In genomic region chr20:1478566-1478965, GRCh38 we compare ENCODE assay signal across 17 cellular contexts. TPM values are rescaled to one million over a fixed set of nuclear protein-coding genes. Genes with fewer than 3 reads are reported as not detected.
DNase-seq lines count a peak whose midpoint lies in the region; ATAC-seq, FAIRE-seq and TF ChIP-seq lines count a peak whose summit lies in the region.
"Had no signal": no experiment of that assay in that cellular context is flagged by ENCODE, and none has a peak within 500 bp of the region (broad histone marks: within the 10 kb centered on the region; RNA-seq: fewer than 3 reads in every experiment).

No MANE protein-coding gene starts in this region.

- H3K9ac ChIP-seq in PC-3 (ENCODE audit: low read length) (peak overlapping the region; percentile 41; the same call in 1 of the 2 replicates), endothelial cell of umbilical vein (replicated peaks; ENCODE audit: extremely low read depth, insufficient read depth, low read length) (no peak overlapping the region), trophoblast cell (ENCODE audit: low read length) (no peak overlapping the region)

- peak overlapping the region; percentile 68 for H3K4me2 ChIP-seq in PC-3 (ENCODE audit: low read length)
- no peak overlapping the region for H3K4me2 ChIP-seq in endothelial cell of umbilical vein (ENCODE audit: insufficient read depth, low read length)
- no peak overlapping the region for H3K4me2 ChIP-seq in trophoblast cell (ENCODE audit: low read length)

- peak overlapping the region; percentile 81 for H4K91ac ChIP-seq in trophoblast cell (ENCODE audit: low read depth, low read length)

- no CpG with 5 or more reads among the region's 4 CpGs for whole genome bisulfite sequencing in trophoblast cell (ENCODE audit: extremely low coverage, insufficient coverage, insufficient read length)

- H3K18ac ChIP-seq in trophoblast cell (ENCODE audit: low read length), result peak overlapping the region; percentile 51

- FAIRE-seq in endothelial cell of umbilical vein (lab: Jason Lieb, UNC), result peak; percentile 81
- FAIRE-seq: GM12891 had no signal

- peak overlapping the region; percentile 50 for H2BK12ac ChIP-seq in trophoblast cell (ENCODE audit: low read length)

- peak overlapping the region; percentile 40 for H2AFZ ChIP-seq in PC-3 (ENCODE audit: low read length)
- no peak overlapping the region for H2AFZ ChIP-seq in endothelial cell of umbilical vein (ENCODE audit: low read depth, low read length)
- H2AFZ ChIP-seq in trophoblast cell (ENCODE audit: insufficient read depth, low read length, poor library complexity), result no peak overlapping the region

- H3K27me3 ChIP-seq in PC-3 (ENCODE audit: low read length) (no peaks in the 10 kb centered on the region), endothelial cell of umbilical vein (ENCODE audit: control insufficient read depth in 2 of 2, insufficient read depth in 2 of 2, low read length in 2 of 2) (no peaks in the 10 kb centered on the region), trophoblast cell (ENCODE audit: insufficient read depth, low read length) (no peaks in the 10 kb centered on the region)
- H3K27me3 ChIP-seq: ovary had no signal

- H3K9me2 ChIP-seq in PC-3 (replicated peaks; ENCODE audit: low read length), result no peaks in the 10 kb centered on the region

- H3K27ac ChIP-seq in PC-3 (ENCODE audit: low read length) (peak overlapping the region; percentile 85), endothelial cell of umbilical vein (ENCODE audit: insufficient read depth, low read depth, low read length) (no peak overlapping the region), trophoblast cell (ENCODE audit: low read depth, low read length) (peak overlapping the region; percentile 56)
- H3K27ac ChIP-seq: ovary had no signal

- peak overlapping the region; percentile 57 for H2BK5ac ChIP-seq in trophoblast cell (ENCODE audit: low read depth, low read length, poor library complexity)

- H3K9me3 ChIP-seq in PC-3 (ENCODE audit: low read length) (no peaks in the 10 kb centered on the region), endothelial cell of umbilical vein (replicated peaks; ENCODE audit: control insufficient read depth, insufficient read depth, low read length) (no peaks in the 10 kb centered on the region), trophoblast cell (ENCODE audit: insufficient read depth, low read depth, low read length) (no peaks in the 10 kb centered on the region)
- H3K9me3 ChIP-seq: ovary had no signal

- DNase-seq in ELR (ENCODE audit: low read depth) (peak; percentile 84), PC-3 (peak; percentile 97), endothelial cell of umbilical vein (ENCODE audit: low read depth, low spot score) (peak; percentile 42), trophoblast cell (peak; percentile 92 to 97), mucosa of gallbladder (ENCODE audit: low spot score) (no peak), posterior vena cava (ENCODE audit: low spot score) (no peak), DMS153 (lab: John Stamatoyannopoulos, UW) (no peak), NCI-H446 (lab: John Stamatoyannopoulos, UW) (no peak)
- DNase-seq: activated naive CD4-positive, alpha-beta T cell treated with anti-CD3 and anti-CD28 coated beads for 36 hours; DMS 273 treated with DMSO at 0.1 percent for 48 hours; hippocampal formation; NCI-H748 treated with DMSO at 0.1 percent for 48 hours; ovary; stimulated activated CD4-positive, alpha-beta T cell treated with anti-CD3 and anti-CD28 coated beads, Interleukin-2, amount 100 ng/mL, for 48 hours; stimulated activated naive CD4-positive, alpha-beta T cell; T-cell had no signal

- no peak overlapping the region for H3K23ac ChIP-seq in trophoblast cell (ENCODE audit: low read length)

- peak overlapping the region; percentile 90 for H2BK120ac ChIP-seq in trophoblast cell (ENCODE audit: insufficient read depth, low read length, poor library complexity)

- peaks cover 3% of the 10 kb centered on the region for H3F3A ChIP-seq in PC-3 (ENCODE audit: low read length, unreplicated experiment)

- H2AK5ac ChIP-seq in trophoblast cell (ENCODE audit: low read length), result no peak overlapping the region

- no peak for TF ChIP-seq POLR2A in endothelial cell of umbilical vein (IDR thresholded peaks at IDR 0.05; ENCODE audit: low read depth, low read length)

- H3K79me2 ChIP-seq in PC-3 (ENCODE audit: low read length), result no peaks in the 10 kb centered on the region
- no peaks in the 10 kb centered on the region for H3K79me2 ChIP-seq in endothelial cell of umbilical vein (ENCODE audit: control insufficient read depth, insufficient read depth, low read length)
- H3K79me2 ChIP-seq in trophoblast cell (ENCODE audit: control insufficient read depth, insufficient read depth, low read length, poor library complexity), result no peaks in the 10 kb centered on the region

- H3K4me3 ChIP-seq in PC-3 (ENCODE audit: low read length) (peak overlapping the region; percentile 24), endothelial cell of umbilical vein (replicated peaks in 1 of 3; ENCODE audit: insufficient read depth in 1 of 3, low read depth in 1 of 3, low read length in 3 of 3) (no peak overlapping the region), trophoblast cell (ENCODE audit: low read depth, low read length) (no peak overlapping the region)
- H3K4me3 ChIP-seq: ovary had no signal

- H3K9me1 ChIP-seq in endothelial cell of umbilical vein (replicated peaks; ENCODE audit: control insufficient read depth, extremely low read depth, insufficient read depth, low read length), result no peaks in the 10 kb centered on the region

- peak; percentile 91 for ATAC-seq in PC-3
- ATAC-seq: T-cell had no signal

- CTCF ChIA-PET in PC-3 (lab: Charles Lee) (interaction anchor here (0.6 to 2.7 kb wide), 2 partner anchors 12 to 25 kb away, joined by 3 to 17 read pairs; no protein-coding TSS in a partner anchor), endothelial cell of umbilical vein (lab: Charles Lee) (interaction anchor here (0.9 to 14.3 kb wide), 3 partner anchors 11 to 25 kb away, joined by 3 to 229 read pairs (median 6); partner anchors contain the start of genes NSFL1C and SIRPB2)

- peak overlapping the region; percentile 58 for H4K8ac ChIP-seq in trophoblast cell (ENCODE audit: low read depth, low read length)

- H3K79me1 ChIP-seq in trophoblast cell (ENCODE audit: low read length), result peaks cover 4% of the 10 kb centered on the region

- no peaks in the 10 kb centered on the region for H3K36me3 ChIP-seq in PC-3 (ENCODE audit: low read depth, low read length)
- peaks cover 0 to 10% of the 10 kb centered on the region in 2 experiments for H3K36me3 ChIP-seq in endothelial cell of umbilical vein (ENCODE audit: control insufficient read depth in 2 of 2, extremely low read depth in 1 of 2, insufficient read depth in 2 of 2, low read length in 2 of 2)
- H3K36me3 ChIP-seq in trophoblast cell (ENCODE audit: control insufficient read depth in 1 of 2, insufficient read depth in 2 of 2, low read length in 2 of 2), result no peaks in the 10 kb centered on the region
- H3K36me3 ChIP-seq: ovary had no signal

- H3K4ac ChIP-seq in trophoblast cell (ENCODE audit: low read depth, low read length), result no peak overlapping the region

- POLR2A ChIA-PET in PC-3 (lab: Charles Lee; ENCODE audit: unreplicated experiment), result no interaction called here
- POLR2A ChIA-PET in endothelial cell of umbilical vein (lab: Charles Lee), result no interaction called here

- H3K4me1 ChIP-seq in PC-3 (ENCODE audit: insufficient read depth, low read length) (peaks cover 43% of the 10 kb centered on the region), endothelial cell of umbilical vein (ENCODE audit: control insufficient read depth, extremely low read depth, insufficient read depth, low read length) (peaks cover 10% of the 10 kb centered on the region), trophoblast cell (ENCODE audit: control insufficient read depth in 1 of 2, insufficient read depth in 2 of 2, low read length in 2 of 2) (peaks cover 5 to 14% of the 10 kb centered on the region in 2 experiments)

- TF ChIP-seq CTCF in PC-3 (conservative IDR thresholded peaks at IDR 0.05; ENCODE audit: low read depth, low read length) (no peak), endothelial cell of umbilical vein (IDR thresholded peaks at IDR 0.05; ENCODE audit: extremely low read depth in 1 of 2, insufficient read depth in 1 of 2, low read depth in 1 of 2, low read length in 2 of 2) (no peak)

- intact Hi-C loops in PC-3 (cut with micrococcal nuclease), result no loop called here
- intact Hi-C loops in endothelial cell of umbilical vein (cut with micrococcal nuclease), result no loop called here
- intact Hi-C loops in posterior vena cava (cut with DNase I), result no loop called here

- H3K14ac ChIP-seq in trophoblast cell (ENCODE audit: low read length), result peak overlapping the region; percentile 75

- H4K12ac ChIP-seq in trophoblast cell (ENCODE audit: low read depth, low read length), result no peak overlapping the region

- dilution Hi-C loops in endothelial cell of umbilical vein (cut with MboI; ENCODE audit: extremely low pct_ligation_motif_present, low sequenced_read_pairs), result no loop called here

- no peaks in the 10 kb centered on the region for H4K20me1 ChIP-seq in PC-3 (ENCODE audit: low read length)
- H4K20me1 ChIP-seq in endothelial cell of umbilical vein (replicated peaks; ENCODE audit: control insufficient read depth, extremely low read depth, insufficient read depth, low read length), result no peaks in the 10 kb centered on the region

- BruUV-seq in PC-3 (replicated peaks; lab: Mats Ljungman, UMichigan) (no TSS peak), endothelial cell of umbilical vein (replicated peaks; lab: Mats Ljungman, UMichigan) (no TSS peak)

RNA-seq across cellular contexts. Expression of gene NSFL1C, which starts 11.9 kb away (rescaled TPM):
- total RNA-seq in PC-3 (2014; rRNA removed) (170 and 217 TPM in 2 replicates), endothelial cell of umbilical vein (95.7 and 107 TPM in 2 replicates), mucosa of gallbladder (77.5 TPM), posterior vena cava (10 to 100 TPM; 58.7 to 62.0 TPM)
- 26.0 and 27.3 TPM in 2 replicates for polyA plus RNA-seq in endothelial cell of umbilical vein
- polyA plus RNA-seq in endothelial cell of umbilical vein (2011; cell fraction: cytosol; rRNA removed), result 30.0 and 35.5 TPM in 2 replicates
- 70.9 and 78.9 TPM in 2 replicates for polyA plus RNA-seq in endothelial cell of umbilical vein (2011; cell fraction: nucleus; rRNA removed)
- polyA plus RNA-seq in endothelial cell of umbilical vein (2012), result 88.1 and 119 TPM in 2 replicates
- polyA minus RNA-seq in endothelial cell of umbilical vein, result 37.1 and 37.5 TPM in 2 replicates
- polyA minus RNA-seq in endothelial cell of umbilical vein (2011; cell fraction: cytosol; rRNA and poly(A)+ RNA removed), result 10.5 TPM
- polyA minus RNA-seq in endothelial cell of umbilical vein (2011; cell fraction: nucleus; rRNA and poly(A)+ RNA removed), result 64.1 and 74.2 TPM in 2 replicates
- 60.7 and 62.9 TPM in 2 replicates for polyA plus RNA-seq in trophoblast cell (2013)

RNA-seq across cellular contexts. Expression of gene SIRPB2, which starts 12.7 kb away (rescaled TPM):
- 0.52 and 2.1 TPM in 2 replicates for total RNA-seq in PC-3 (2014; rRNA removed)
- 9.5 and 12.3 TPM in 2 replicates for total RNA-seq in endothelial cell of umbilical vein
- 18.8 and 19.7 TPM in 2 replicates for polyA plus RNA-seq in endothelial cell of umbilical vein
- 11.6 and 12.3 TPM in 2 replicates for polyA plus RNA-seq in endothelial cell of umbilical vein (2011; cell fraction: cytosol; rRNA removed)
- polyA plus RNA-seq in endothelial cell of umbilical vein (2011; cell fraction: nucleus; rRNA removed), result 33.3 and 33.7 TPM in 2 replicates
- 11.4 and 13.6 TPM in 2 replicates for polyA plus RNA-seq in endothelial cell of umbilical vein (2012)
- polyA minus RNA-seq in endothelial cell of umbilical vein, result 44.1 and 46.0 TPM in 2 replicates
- not detected for polyA minus RNA-seq in endothelial cell of umbilical vein (2011; cell fraction: cytosol; rRNA and poly(A)+ RNA removed)
- 46.1 TPM in 2 replicates for polyA minus RNA-seq in endothelial cell of umbilical vein (2011; cell fraction: nucleus; rRNA and poly(A)+ RNA removed)
- 0.83 and 1.1 TPM in 2 replicates for polyA plus RNA-seq in trophoblast cell (2013)
- 3.7 TPM for total RNA-seq in mucosa of gallbladder
- 10 to 100 TPM in 1 of 2 donors, 1 to 10 TPM in 1; 8.8 to 13.3 TPM for total RNA-seq in posterior vena cava
- total RNA-seq: activated naive CD4-positive, alpha-beta T cell treated with anti-CD3 and anti-CD28 coated beads for 36 hours had no signal

Comparison
In these comparisons a context has a peak if more than half of its experiments do, and no peak if none do; other contexts are left out.
1. DNase-seq: peak in ELR (single experiment), PC-3 (single experiment), endothelial cell of umbilical vein (single experiment) and trophoblast cell (2 of 2); none in mucosa of gallbladder (single experiment), posterior vena cava (single experiment), DMS153 (single experiment) and NCI-H446 (0 of 2).